ENCODE assay signal across 1 cellular context in genomic region chr20:44404204-44405181, GRCh38.
TF ChIP-seq lines count a peak whose summit lies in the region.

No MANE protein-coding gene starts in this region.

TF ChIP-seq in HepG2, 621 proteins besides CTCF, POLR2A, EP300 and RAD21 (continued from another document and continues in another):
- peak; percentile 70; the same call in 1 of the 2 replicates for TF ChIP-seq SKIL (CRISPR knock-in tag; IDR thresholded peaks at IDR 0.05; ENCODE audit: borderline replicate concordance)
- 0 out of 2 replicates have a peak, but pooled peaks have one; percentile 2 for TF ChIP-seq ZNF501 (CRISPR knock-in tag; IDR thresholded peaks at IDR 0.05)
- TF ChIP-seq ZMYM3 (CRISPR knock-in tag; IDR thresholded peaks at IDR 0.05), result peak; percentile 77
- TF ChIP-seq ZNF280B (CRISPR knock-in tag; IDR thresholded peaks at IDR 0.05; ENCODE audit: borderline replicate concordance), result peak; percentile 87
- 0 out of 2 replicates have a peak, but pooled peaks have one; percentile 42 for TF ChIP-seq TERF1 (CRISPR knock-in tag; IDR thresholded peaks at IDR 0.05)
- no peak for TF ChIP-seq PHF8 (CRISPR knock-in tag; IDR thresholded peaks at IDR 0.05)
- TF ChIP-seq HDAC6 (IDR thresholded peaks at IDR 0.05; ENCODE audit: low read depth, low read length), result 0 out of 2 replicates have a peak, but pooled peaks have one; percentile 24
- no peak for TF ChIP-seq ZNF281 (CRISPR knock-in tag; IDR thresholded peaks at IDR 0.05; ENCODE audit: borderline replicate concordance)
- no peak for TF ChIP-seq ZNF792 (CRISPR knock-in tag; IDR thresholded peaks at IDR 0.05)
- TF ChIP-seq ZNF614 (CRISPR knock-in tag; IDR thresholded peaks at IDR 0.05; ENCODE audit: borderline replicate concordance), result no peak
- TF ChIP-seq ZMYM2 (CRISPR knock-in tag; IDR thresholded peaks at IDR 0.05), result no peak
- TF ChIP-seq IRF9 (CRISPR knock-in tag; IDR thresholded peaks at IDR 0.05; ENCODE audit: borderline replicate concordance), result no peak
- TF ChIP-seq TEAD3 (CRISPR knock-in tag; optimal IDR thresholded peaks at IDR 0.05; ENCODE audit: borderline replicate concordance), result no peak
- TF ChIP-seq ZHX1 (CRISPR knock-in tag; IDR thresholded peaks at IDR 0.05; ENCODE audit: low read depth), result peak; percentile 62; the same call in 1 of the 2 replicates
- peak; percentile 88 for TF ChIP-seq ZC3H13 (CRISPR knock-in tag; IDR thresholded peaks at IDR 0.05)
- TF ChIP-seq NCOA2 (CRISPR knock-in tag; IDR thresholded peaks at IDR 0.05), result 0 out of 2 replicates have a peak, but pooled peaks have one; percentile 14
- 0 out of 2 replicates have a peak, but pooled peaks have one; percentile 15 for TF ChIP-seq FOXA1 (IDR thresholded peaks at IDR 0.05)
- TF ChIP-seq FOXA1 (CRISPR knock-in tag; IDR thresholded peaks at IDR 0.05), result no peak
- TF ChIP-seq RERE (CRISPR knock-in tag; IDR thresholded peaks at IDR 0.05; ENCODE audit: low read depth), result no peak
- TF ChIP-seq GATAD1 (CRISPR knock-in tag; IDR thresholded peaks at IDR 0.05), result no peak
- TF ChIP-seq DNMT3B (CRISPR knock-in tag; conservative IDR thresholded peaks at IDR 0.05), result no peak
- TF ChIP-seq ZNF761 (CRISPR knock-in tag; conservative IDR thresholded peaks at IDR 0.05), result no peak
- TF ChIP-seq HMGXB3 (CRISPR knock-in tag; IDR thresholded peaks at IDR 0.05; ENCODE audit: borderline replicate concordance), result no peak
- no peak for TF ChIP-seq ZBTB8A (CRISPR knock-in tag; IDR thresholded peaks at IDR 0.05; ENCODE audit: borderline replicate concordance, low read depth)
- no peak for TF ChIP-seq KAT7 (CRISPR knock-in tag; IDR thresholded peaks at IDR 0.05; ENCODE audit: borderline replicate concordance)
- peak in 1 of 2 experiments; percentile 3; a peak in 1 of 4 replicates for TF ChIP-seq KLF16 (CRISPR knock-in tag; IDR thresholded peaks at IDR 0.05)
- peak; percentile 36; the same call in 1 of the 2 replicates for TF ChIP-seq TBX2 (CRISPR knock-in tag; IDR thresholded peaks at IDR 0.05; ENCODE audit: borderline replicate concordance)
- no peak for TF ChIP-seq DDIT3 (CRISPR knock-in tag; IDR thresholded peaks at IDR 0.05)
